ENCODE assay signal across 8 cellular contexts in genomic region chrX:30889147-30890125, GRCh38. TPM values are rescaled to one million over a fixed set of nuclear protein-coding genes. Genes with fewer than 3 reads are reported as not detected.
A peak's percentile ranks its signal among the peaks of the same experiment; 100 is the strongest.
DNase-seq lines count a peak whose midpoint lies in the region; ATAC-seq and TF ChIP-seq lines count a peak whose summit lies in the region.

Gene TAB3, minus strand, starts transcription at chrX:30889254. Its CDS starts 29,666 bp downstream, at chrX:30859588.

- TF ChIP-seq CTCF in C4-2B (conservative IDR thresholded peaks at IDR 0.05) (no peak), left lung (IDR thresholded peaks at IDR 0.05) (no peak)

- peak within 1 kb of the TSS; percentile 62 to 73 for H3K4me3 ChIP-seq in left lung

- no peaks in the 10 kb centered on the region for H3K9me3 ChIP-seq in left lung

- ATAC-seq in GM19395 (IDR thresholded peaks at IDR 0.05; ENCODE audit: unreplicated experiment) (peak; percentile 88), HG03565 (IDR thresholded peaks at IDR 0.05; ENCODE audit: unreplicated experiment) (peak; percentile 87), left lung (peak; percentile 94)

- intact Hi-C loops in left lung (cut with DNase I), result no loop called here

- peak within 1 kb of the TSS; percentile 71 for H3K27ac ChIP-seq in C4-2B
- H3K27ac ChIP-seq in left lung, result peak within 1 kb of the TSS; percentile 81 to 87

- peaks cover 0 to 14% of the 10 kb centered on the region in 2 donors for H3K4me1 ChIP-seq in left lung

- DNase-seq in NCI-H774 (lab: John Stamatoyannopoulos, UW) (peak; percentile 92), dermis blood vessel endothelial cell (peak; percentile 96), left lung (peak; percentile 94 to 97)
- DNase-seq in activated CD4-positive, alpha-beta T cell treated with anti-CD3 and anti-CD28 coated beads, Interleukin-2, amount 50 U/mL, for 4 hours, result peak; percentile 90 to 92
- DNase-seq in stimulated activated CD4-positive, alpha-beta T cell treated with anti-CD3 and anti-CD28 coated beads, Interleukin-2, amount 100 ng/mL, for 48 hours, result peak; percentile 76 to 80

- no peaks in the 10 kb centered on the region for H3K27me3 ChIP-seq in left lung

- H3K36me3 ChIP-seq in left lung, result no peaks in the 10 kb centered on the region

RNA-seq across cellular contexts. Expression of gene TAB3, which starts in this region (rescaled TPM):
- 10.3 and 11.2 TPM in 2 replicates for total RNA-seq in dermis blood vessel endothelial cell
- 10 to 100 TPM; 14.8 to 20.6 TPM for total RNA-seq in left lung

Comparison
In these comparisons a context has a peak if more than half of its experiments do, and no peak if none do; other contexts are left out.
1. Peak in every context shown above with its lines: DNase-seq, ATAC-seq, H3K4me3 ChIP-seq and H3K27ac ChIP-seq.